ENCODE assay signal across 13 cellular contexts in the genomic region with DNA sequence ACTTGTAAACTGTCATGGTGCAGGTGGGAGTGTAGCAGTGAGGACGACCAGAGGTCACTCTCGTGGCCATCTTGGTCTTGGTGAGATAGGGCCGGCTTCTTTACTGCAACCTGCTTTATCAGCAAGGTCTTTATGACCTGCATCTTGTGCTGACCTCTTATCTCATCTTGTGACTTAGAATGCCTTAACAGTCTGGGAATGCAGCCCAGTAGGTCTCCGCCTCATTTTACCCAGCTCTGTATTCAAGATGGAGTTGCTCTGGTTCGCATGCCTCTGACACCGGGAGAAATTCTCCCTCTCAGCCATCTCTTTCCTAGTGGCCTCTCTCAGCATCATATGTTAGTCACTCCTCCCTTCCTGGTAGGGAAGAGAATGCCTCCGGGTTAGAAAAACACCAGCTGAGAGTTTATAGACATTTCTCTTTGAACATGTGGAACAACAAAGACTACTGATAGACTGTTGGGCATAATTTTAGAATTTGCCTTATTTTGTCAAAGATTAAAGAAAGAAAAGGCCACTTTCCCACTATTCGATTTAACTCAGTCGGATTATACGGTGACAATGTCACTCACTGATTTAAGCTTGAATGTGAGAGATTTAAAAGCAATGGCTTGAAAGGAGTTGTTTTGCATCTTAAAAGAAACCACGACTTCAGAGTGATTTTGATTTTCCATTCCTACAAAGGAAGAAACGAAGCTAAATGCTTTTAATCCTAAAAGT.
DNase-seq lines count a peak whose midpoint lies in the region; TF ChIP-seq lines count a peak whose summit lies in the region.
"Had no signal": no experiment of that assay in that cellular context is flagged by ENCODE, and none has a peak within 500 bp of the region (broad histone marks: within the 10 kb centered on the region; RNA-seq: fewer than 3 reads in every experiment).

No MANE protein-coding gene starts in this region.

- no peak for TF ChIP-seq CTCF in astrocyte of the spinal cord (IDR thresholded peaks at IDR 0.05; ENCODE audit: low read depth, low read length)

- H3K4me1 ChIP-seq in HUES64 (ENCODE audit: insufficient read depth, low read length): peaks cover 27% of the 10 kb centered on the region
- H3K4me1 ChIP-seq: colonic mucosa had no signal

- H3K27ac ChIP-seq in HUES64 (ENCODE audit: low read depth, low read length): peak overlapping the region; percentile 25; the same call in 1 of the 2 replicates
- H3K27ac ChIP-seq: BLaER1 treated with 17β-estradiol and CSF1 and Interleukin-3, amounts not matched to agents 10 nM and 100 nM; colonic mucosa; heart right ventricle had no signal

- H3K4me3 ChIP-seq in HUES64 (ENCODE audit: low read length) (no peak overlapping the region), astrocyte of the spinal cord (ENCODE audit: low read depth, low read length) (no peak overlapping the region)
- H3K4me3 ChIP-seq: BLaER1 treated with 17β-estradiol and CSF1 and Interleukin-3, amounts not matched to agents 10 nM and 100 nM; colonic mucosa; heart right ventricle had no signal

- no peaks in the 10 kb centered on the region for H3K9me3 ChIP-seq in HUES64 (ENCODE audit: insufficient read depth, low read depth, low read length)
- H3K9me3 ChIP-seq: colonic mucosa had no signal

- in situ Hi-C loops in astrocyte of the spinal cord (cut with HindIII; ENCODE audit: low sequenced_read_pairs): no loop called here

- no peak overlapping the region for H3K9ac ChIP-seq in HUES64 (ENCODE audit: low read depth, low read length)
- H3K9ac ChIP-seq: BLaER1 treated with 17β-estradiol and CSF1 and Interleukin-3, amounts not matched to agents 10 nM and 100 nM had no signal

- DNase-seq in EH (ENCODE audit: low read depth) (peak; percentile 76), astrocyte of the spinal cord (ENCODE audit: low read depth, low spot score) (peak; percentile 57), renal cortical epithelial cell (ENCODE audit: low read depth) (peak; percentile 19), LoVo (ENCODE audit: low spot score) (no peak), amygdala (lab: John Stamatoyannopoulos, UW) (no peak), NCI-H345 (lab: John Stamatoyannopoulos, UW) (no peak)
- DNase-seq: colonic mucosa, DND-41, heart right ventricle, NCI-H1092, SHP77 treated with DMSO at 0.1 percent for 48 hours had no signal

- H3K36me3 ChIP-seq in HUES64 (ENCODE audit: insufficient read depth, low read length): no peaks in the 10 kb centered on the region
- H3K36me3 ChIP-seq: BLaER1 treated with 17β-estradiol and CSF1 and Interleukin-3, amounts not matched to agents 10 nM and 100 nM; colonic mucosa; heart right ventricle had no signal

- WGBS in HUES64: 38% methylated on average over 12 of the region's 12 CpGs

- 0 out of 2 replicates have a peak, but pooled peaks cover 5% of the 10 kb centered on the region for H3K27me3 ChIP-seq in HUES64 (ENCODE audit: insufficient read depth, low read length)
- H3K27me3 ChIP-seq: BLaER1 treated with 17β-estradiol and CSF1 and Interleukin-3, amounts not matched to agents 10 nM and 100 nM; colonic mucosa; heart right ventricle had no signal

Comparison
In these comparisons a context has a peak if more than half of its experiments do, and no peak if none do; other contexts are left out.
1. DNase-seq: peak in EH (single experiment), astrocyte of the spinal cord (single experiment) and renal cortical epithelial cell (single experiment); none in LoVo (single experiment), amygdala (0 of 56) and NCI-H345 (single experiment).